ENCODE assay signal across 8 cellular contexts in the genomic region with DNA sequence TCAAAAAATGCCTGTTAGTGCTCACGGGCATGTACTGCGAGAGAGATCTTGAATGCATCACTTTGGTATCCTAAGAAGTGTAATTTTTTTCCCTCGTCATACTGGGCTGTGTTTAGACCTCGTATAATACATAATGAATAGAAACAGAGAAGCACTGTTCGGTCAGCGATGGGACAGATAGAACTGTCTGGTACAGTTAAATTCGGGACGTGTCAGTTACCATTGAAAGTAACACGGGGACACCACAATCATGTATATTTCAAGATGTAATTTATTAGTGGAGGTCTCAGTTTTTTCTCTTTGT. TPM values are rescaled to one million over a fixed set of nuclear protein-coding genes. Genes with fewer than 3 reads are reported as not detected.
DNase-seq lines count a peak whose midpoint lies in the region; ATAC-seq, FAIRE-seq and TF ChIP-seq lines count a peak whose summit lies in the region.

No MANE protein-coding gene starts in this region.

- H3K4me1 Mint-ChIP-seq in naive B cell: peaks cover 15 to 24% (median 16%) of the 10 kb centered on the region in 3 donors

- no peaks in the 10 kb centered on the region for H3K27me3 ChIP-seq in BJ (ENCODE audit: control insufficient read depth, insufficient read depth, low read length)
- peaks cover 3% of the 10 kb centered on the region; the same call in 1 of the 2 replicates for H3K27me3 ChIP-seq in MG63

- H3K9me3 ChIP-seq in MG63: no peaks in the 10 kb centered on the region

- DNase-seq in BJ (ENCODE audit: low read depth) (no peak), MG63 (no peak), naive B cell (no peak), HTR-8/SVneo (ENCODE audit: insufficient read length, low spot score) (no peak), NCI-H1092 (lab: John Stamatoyannopoulos, UW) (no peak)

- no peak for FAIRE-seq in HTR-8/SVneo (lab: Jason Lieb, UNC)

- H3K27me3 Mint-ChIP-seq in naive B cell: peaks cover 24 to 28% (median 26%) of the 10 kb centered on the region in 3 donors

- TF ChIP-seq CTCF in BJ (IDR thresholded peaks at IDR 0.05; ENCODE audit: insufficient read depth, low read depth, low read length): no peak

- H3K36me3 ChIP-seq in BJ (ENCODE audit: control insufficient read depth, insufficient read depth, low read length) (no peaks in the 10 kb centered on the region), MG63 (peaks cover 3% of the 10 kb centered on the region)

- H3K27ac ChIP-seq in cingulate gyrus (ENCODE audit: low read depth, low read length): peak overlapping the region; percentile 96

- H3K4me3 ChIP-seq in BJ (ENCODE audit: low read depth, low read length) (peak overlapping the region; percentile 97), MG63 (peak overlapping the region; percentile 77)

- H3K9me3 Mint-ChIP-seq in naive B cell: no peaks in the 10 kb centered on the region

- H3K27ac Mint-ChIP-seq in naive B cell: peak overlapping the region in 3 of 6 donors; percentile 72 to 94 (median 89)

- ATAC-seq in naive B cell (ENCODE audit: low read depth in 2 of 2): no peak
- ATAC-seq in HG03045 (IDR thresholded peaks at IDR 0.05; ENCODE audit: unreplicated experiment): no peak
- ATAC-seq in HG03095 (IDR thresholded peaks at IDR 0.05; ENCODE audit: unreplicated experiment): no peak

- no peaks in the 10 kb centered on the region for H3K36me3 Mint-ChIP-seq in naive B cell

- H3K4me3 Mint-ChIP-seq in naive B cell: peak overlapping the region; percentile 86 to 97 (median 91)

- POLR2A ChIA-PET in BJ (lab: Charles Lee): interaction anchor here (0.7 kb wide), 1 partner anchor 375 kb away, joined by 3 read pairs; no protein-coding TSS in a partner anchor

- CTCF ChIA-PET in BJ (lab: Yijun Ruan, JAX): interaction anchor here (0.6 to 3.3 kb wide), 15 partner anchors 8 to 434 kb away, joined by 3 to 16 read pairs (median 3); no protein-coding TSS in a partner anchor

RNA-seq across cellular contexts. Expression of gene PKP4, which starts 1.8 kb away (rescaled TPM):
- polyA plus RNA-seq in BJ (2011; rRNA removed) (47.0 and 48.4 TPM in 2 replicates), naive B cell (ENCODE audit: low read depth in 6 of 6) (1 to 10 TPM in 1 of 6 donors, under 1 TPM in 4, not detected in 1; 0.19 to 1.1 (median 0.55) TPM)
- polyA minus RNA-seq in BJ (2011; rRNA and poly(A)+ RNA removed): 83.7 and 101 TPM in 2 replicates
- total RNA-seq in MG63 (2014; rRNA removed; shearing (Covaris generic); ENCODE audit: low replicate concordance): 9.3 and 15.0 TPM in 2 replicates

RNA-seq across cellular contexts. Expression of gene CCDC148, which starts 2.0 kb away (rescaled TPM):
- polyA plus RNA-seq in BJ (2011; rRNA removed) (0.67 and 0.75 TPM in 2 replicates), naive B cell (ENCODE audit: low read depth in 6 of 6) (not detected)
- 2.7 and 3.2 TPM in 2 replicates for polyA minus RNA-seq in BJ (2011; rRNA and poly(A)+ RNA removed)
- not detected in 2 replicates for total RNA-seq in MG63 (2014; rRNA removed; shearing (Covaris generic); ENCODE audit: low replicate concordance)

Comparison
In these comparisons a context has a peak if more than half of its experiments do, and no peak if none do; other contexts are left out.
1. RNA of gene PKP4, which starts 1.8 kb away (polyA plus RNA-seq): 47.0 to 48.4 TPM in BJ; 0.19 to 1.1 TPM in naive B cell; every median in the first group is over 10 times any median in the second.